ENCODE assay signal across 13 cellular contexts in genomic region chr11:130652671-130653335, GRCh38.
DNase-seq lines count a peak whose midpoint lies in the region; ATAC-seq and TF ChIP-seq lines count a peak whose summit lies in the region.
"Had no signal": no experiment of that assay in that cellular context is flagged by ENCODE, and none has a peak within 500 bp of the region (broad histone marks: within the 10 kb centered on the region; RNA-seq: fewer than 3 reads in every experiment).

No MANE protein-coding gene starts in this region.

- no peak for TF ChIP-seq CTCF in chondrocyte (IDR thresholded peaks at IDR 0.05)
- TF ChIP-seq CTCF in liver (IDR thresholded peaks at IDR 0.05; ENCODE audit: low read depth, low read length, missing input control) = no peak
- TF ChIP-seq CTCF in tibial artery (IDR thresholded peaks at IDR 0.05) = no peak
- TF ChIP-seq CTCF in GM10248 (IDR thresholded peaks at IDR 0.05; ENCODE audit: control extremely low read depth, extremely low read depth, low read depth, missing control alignments) = no peak

- peaks cover 4% of the 10 kb centered on the region for H3K36me3 Mint-ChIP-seq in chondrocyte (ENCODE audit: low read depth)

- no peak for ATAC-seq in HG02759 (IDR thresholded peaks at IDR 0.05; ENCODE audit: unreplicated experiment)

- peak overlapping the region; percentile 71 for H3K27ac Mint-ChIP-seq in chondrocyte (ENCODE audit: unreplicated experiment)
- H3K27ac Mint-ChIP-seq: T-helper 2 cell treated with Interferon-gamma antibody and Interleukin-4, amounts not matched to agents 5 μg/mL and 100 μg/mL, for 36 hours had no signal

- POLR2A ChIA-PET in GM10248 (lab: Yijun Ruan, JAX) = no interaction called here

- H3K9ac ChIP-seq in liver (ENCODE audit: low read depth in 1 of 2, low read length in 2 of 2) = no peak overlapping the region

- H3K9me3 ChIP-seq in liver (ENCODE audit: control insufficient read depth in 4 of 4, low read length in 3 of 4) = no peaks in the 10 kb centered on the region
- H3K9me3 ChIP-seq in tibial artery = no peaks in the 10 kb centered on the region

- TF ChIP-seq RAD21 in Ishikawa (IDR thresholded peaks at IDR 0.05; ENCODE audit: low read depth) (0 out of 2 replicates have a peak, but pooled peaks have one; percentile 0), liver (IDR thresholded peaks at IDR 0.05) (no peak)

- H3K27me3 Mint-ChIP-seq in chondrocyte (ENCODE audit: low read depth) = no peaks in the 10 kb centered on the region

- intact Hi-C loops in tibial artery (cut with DNase I; ENCODE audit: low total_unique reads) = loop anchor here (5.0 kb wide), 1 partner anchor 41 kb away; no protein-coding TSS in a partner anchor

- TF ChIP-seq EP300 in Ishikawa (IDR thresholded peaks at IDR 0.05; ENCODE audit: borderline replicate concordance) = peak; percentile 75; the same call in 1 of the 2 replicates

- H3K36me3 ChIP-seq in liver (ENCODE audit: control insufficient read depth in 4 of 4, insufficient read depth in 3 of 4, low read depth in 1 of 4, low read length in 3 of 4) (no peaks in the 10 kb centered on the region), tibial artery (no peaks in the 10 kb centered on the region)

- peaks cover 3 to 15% (median 12%) of the 10 kb centered on the region in 4 donors for H3K4me1 ChIP-seq in liver (ENCODE audit: control insufficient read depth in 4 of 4, insufficient read depth in 4 of 4, low read length in 3 of 4)
- peaks cover 7 to 75% (median 61%) of the 10 kb centered on the region in 4 donors for H3K4me1 ChIP-seq in tibial artery

- peak overlapping the region; percentile 7 to 18 for H3K27ac ChIP-seq in liver (ENCODE audit: low read depth in 1 of 2, low read length in 2 of 2)
- H3K27ac ChIP-seq in tibial artery = peak overlapping the region; percentile 80 to 90

- no peak overlapping the region for H3K4me3 ChIP-seq in liver (ENCODE audit: low read depth in 1 of 3, low read length in 3 of 3)
- H3K4me3 ChIP-seq in tibial artery = no peak overlapping the region
- H3K4me3 ChIP-seq: mucosa of descending colon had no signal

- DNase-seq in chondrocyte (ENCODE audit: low spot score) (no peak), tibial artery (peak; percentile 90 to 95), GM10248 (ENCODE audit: extremely low spot score) (no peak), NCI-H2081 (lab: John Stamatoyannopoulos, UW) (no peak)
- no peak for DNase-seq in activated CD4-positive, CD25-positive, alpha-beta regulatory T cell treated with anti-CD3 and anti-CD28 coated beads, Interleukin-2, amount 50 U/mL, for 72 hours
- DNase-seq: effector memory CD4-positive, alpha-beta T cell; mucosa of descending colon; NCI-H82; stimulated activated CD4-positive, alpha-beta T cell treated with anti-CD3 and anti-CD28 coated beads, Interleukin-4, amount 100 ng/mL, for 4 hours had no signal

- H3K4me1 Mint-ChIP-seq in chondrocyte (ENCODE audit: low read depth) = peaks cover 60% of the 10 kb centered on the region

- WGBS in liver = 91% methylated on average over 3 of the region's 3 CpGs

- H3K4me3 Mint-ChIP-seq in chondrocyte (ENCODE audit: unreplicated experiment) = no peak overlapping the region
- H3K4me3 Mint-ChIP-seq: T-helper 2 cell treated with Interferon-gamma antibody and Interleukin-4, amounts not matched to agents 5 μg/mL and 100 μg/mL, for 36 hours had no signal

- H3K27me3 ChIP-seq in liver (ENCODE audit: control insufficient read depth in 4 of 4, insufficient read depth in 4 of 4, low read length in 3 of 4) (no peaks in the 10 kb centered on the region), tibial artery (no peaks in the 10 kb centered on the region)

- CTCF ChIA-PET in GM10248 (lab: Yijun Ruan, JAX) = interaction anchor here (1.4 kb wide), 1 partner anchor 220 kb away, joined by 3 read pairs; no protein-coding TSS in a partner anchor

- H3K9me3 Mint-ChIP-seq in chondrocyte (ENCODE audit: low read depth) = peaks cover 14% of the 10 kb centered on the region
- H3K9me3 Mint-ChIP-seq: T-helper 2 cell treated with Interferon-gamma antibody and Interleukin-4, amounts not matched to agents 5 μg/mL and 100 μg/mL, for 36 hours had no signal

TF ChIP-seq in Ishikawa, 13 proteins besides CTCF, POLR2A, EP300 and RAD21:
- TF ChIP-seq YY1 (IDR thresholded peaks at IDR 0.05; ENCODE audit: low read depth) (peak; percentile 18; the same call in 1 of the 2 replicates), ZBTB7A (IDR thresholded peaks at IDR 0.05; ENCODE audit: low read depth) (no peak), CEBPB (IDR thresholded peaks at IDR 0.05) (peak; percentile 98), EGR1 (IDR thresholded peaks at IDR 0.05) (no peak), TCF12 (IDR thresholded peaks at IDR 0.05; ENCODE audit: low read depth) (peak; percentile 80), MAX (IDR thresholded peaks at IDR 0.05) (peak; percentile 54), NFIC (IDR thresholded peaks at IDR 0.05) (peak; percentile 81), TEAD4 (IDR thresholded peaks at IDR 0.05) (peak; percentile 45; the same call in 1 of the 2 replicates)

TF ChIP-seq in liver, 16 proteins besides CTCF, POLR2A, EP300 and RAD21:
- TF ChIP-seq JUND (IDR thresholded peaks at IDR 0.05) = peak in 1 of 2 donors; percentile 68
- peak; percentile 17 for TF ChIP-seq FOXA2 (IDR thresholded peaks at IDR 0.05)
- TF ChIP-seq ZBTB33 (IDR thresholded peaks at IDR 0.05) = peak; percentile 30
- peak; percentile 22 to 69 for TF ChIP-seq HNF4A (conservative IDR thresholded peaks at IDR 0.05)
- TF ChIP-seq REST (IDR thresholded peaks at IDR 0.05) = peak; percentile 51
- TF ChIP-seq FOXA1 (IDR thresholded peaks at IDR 0.05) = peak; percentile 28
- peak; percentile 12 to 85 for TF ChIP-seq RXRA (IDR thresholded peaks at IDR 0.05)
- peak; percentile 54 for TF ChIP-seq MAX (IDR thresholded peaks at IDR 0.05)
- TF ChIP-seq TAF1 (conservative IDR thresholded peaks at IDR 0.05) = no peak
- no peak for TF ChIP-seq SP1 (IDR thresholded peaks at IDR 0.05)

Comparison
In these comparisons a context has a peak if more than half of its experiments do, and no peak if none do; other contexts are left out.
1. DNase-seq: peak in tibial artery (2 of 2); none in chondrocyte (single experiment), activated CD4-positive, CD25-positive, alpha-beta regulatory T cell treated with anti-CD3 and anti-CD28 coated beads, Interleukin-2, amount 50 U/mL, for 72 hours (single experiment), GM10248 (single experiment) and NCI-H2081 (0 of 2).